In the genomic region with DNA sequence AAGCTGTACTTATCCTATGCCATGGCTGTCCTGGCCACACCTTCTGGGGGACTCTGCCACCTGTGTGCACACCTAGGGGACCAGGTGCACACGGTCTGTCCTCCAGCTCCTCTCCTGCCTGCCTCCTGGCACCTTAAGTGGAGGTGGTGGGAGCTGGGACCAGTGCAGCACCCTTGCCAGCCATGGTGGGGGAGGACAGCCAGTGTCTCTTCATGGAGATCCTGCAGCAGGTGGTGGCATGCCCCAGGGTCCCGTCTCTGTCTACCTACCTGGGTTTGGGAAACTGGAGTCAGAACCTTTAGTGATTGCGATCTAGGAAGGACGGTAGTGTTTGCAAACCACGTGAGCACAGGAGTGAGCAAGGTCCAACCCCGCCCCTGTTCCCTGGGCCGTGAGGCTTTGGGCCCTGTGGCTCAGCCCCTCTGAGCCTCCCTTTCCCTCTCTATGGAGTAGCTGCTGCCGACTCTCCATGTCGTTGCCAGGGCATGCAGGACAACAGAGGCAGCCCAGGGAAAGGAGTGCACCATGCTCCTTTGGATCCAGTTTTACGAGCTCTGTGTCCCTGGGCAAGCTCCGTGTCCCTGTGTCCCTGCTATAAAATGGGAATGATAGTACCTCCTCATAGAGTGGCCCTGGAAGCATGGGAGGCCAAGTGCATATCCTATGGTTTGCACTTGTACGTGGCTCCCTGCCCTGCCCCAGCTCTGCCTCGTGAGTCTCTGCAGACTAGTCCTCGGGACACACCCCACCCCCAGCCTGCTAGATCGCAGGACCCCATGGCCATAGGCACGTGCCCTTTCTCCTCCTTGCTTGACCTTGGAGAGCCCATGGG, we compare ENCODE assay signal across 1 cellular context.
TF ChIP-seq lines count a peak whose summit lies in the region.

No MANE protein-coding gene starts in this region.

TF ChIP-seq in IMR-90, 13 proteins besides CTCF, POLR2A, EP300 and RAD21 (continued from another document):
- TF ChIP-seq RFX5 (IDR thresholded peaks at IDR 0.05; ENCODE audit: low read depth, low read length) (no peak), CEBPB (IDR thresholded peaks at IDR 0.05; ENCODE audit: low read depth, low read length) (no peak), NFE2L2 (IDR thresholded peaks at IDR 0.05; ENCODE audit: low read depth, low read length) (no peak), BHLHE40 (IDR thresholded peaks at IDR 0.05; ENCODE audit: low read depth, low read length) (no peak), RCOR1 (IDR thresholded peaks at IDR 0.05; ENCODE audit: insufficient replicate concordance, low read length) (no peak), CHD1 (IDR thresholded peaks at IDR 0.05; ENCODE audit: low read depth, low read length) (no peak), MAFK (IDR thresholded peaks at IDR 0.05; ENCODE audit: low read depth, low read length) (no peak), SMC3 (IDR thresholded peaks at IDR 0.05; ENCODE audit: low read depth, low read length) (no peak)
- TF ChIP-seq, protein P1, sequence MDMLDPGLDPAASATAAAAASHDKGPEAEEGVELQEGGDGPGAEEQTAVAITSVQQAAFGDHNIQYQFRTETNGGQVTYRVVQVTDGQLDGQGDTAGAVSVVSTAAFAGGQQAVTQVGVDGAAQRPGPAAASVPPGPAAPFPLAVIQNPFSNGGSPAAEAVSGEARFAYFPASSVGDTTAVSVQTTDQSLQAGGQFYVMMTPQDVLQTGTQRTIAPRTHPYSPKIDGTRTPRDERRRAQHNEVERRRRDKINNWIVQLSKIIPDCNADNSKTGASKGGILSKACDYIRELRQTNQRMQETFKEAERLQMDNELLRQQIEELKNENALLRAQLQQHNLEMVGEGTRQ (IDR thresholded peaks at IDR 0.05; ENCODE audit: low read depth, low read length) = no peak
TF ChIP-seq in IMR-90: peak in this region for 0.
